In genomic region chr2:55490554-55490953, GRCh38 we compare ENCODE assay signal across 10 cellular contexts.
DNase-seq lines count a peak whose midpoint lies in the region; ATAC-seq lines count a peak whose summit lies in the region.
"Had no signal": no experiment of that assay in that cellular context is flagged by ENCODE, and none has a peak within 500 bp of the region (broad histone marks: within the 10 kb centered on the region; RNA-seq: fewer than 3 reads in every experiment).

No MANE protein-coding gene starts in this region.

- DNase-seq in Ammon's horn (ENCODE audit: low spot score) = peak; percentile 49
- peak; percentile 21 for DNase-seq in NCI-H1092 treated with DMSO at 0.1 percent for 48 hours (lab: John Stamatoyannopoulos, UW)
- DNase-seq in brain pericyte (ENCODE audit: low read depth, low spot score) = peak; percentile 47
- DNase-seq in kidney glomerular epithelial cell (lab: John Stamatoyannopoulos, UW) = peak; percentile 22
- DNase-seq in hippocampal formation (lab: John Stamatoyannopoulos, UW) = no peak
- DNase-seq in T-helper 9 cell = no peak
- DNase-seq: NCI-H526 treated with DMSO at 0.1 percent for 48 hours; stimulated activated CD4-positive, alpha-beta T cell treated with anti-CD3 and anti-CD28 coated beads, Interleukin-2, amount 100 ng/mL, for 24 hours had no signal

- ATAC-seq in GM19397 (IDR thresholded peaks at IDR 0.05; ENCODE audit: unreplicated experiment) = no peak
- no peak for ATAC-seq in GM21390 (IDR thresholded peaks at IDR 0.05; ENCODE audit: unreplicated experiment)

Comparison
In these comparisons a context has a peak if more than half of its experiments do, and no peak if none do; other contexts are left out.
1. DNase-seq: peak in Ammon's horn (single experiment), NCI-H1092 treated with DMSO at 0.1 percent for 48 hours (single experiment), brain pericyte (single experiment) and kidney glomerular epithelial cell (single experiment); none in hippocampal formation (0 of 2) and T-helper 9 cell (single experiment).